ENCODE assay signal across 24 cellular contexts in the genomic region with DNA sequence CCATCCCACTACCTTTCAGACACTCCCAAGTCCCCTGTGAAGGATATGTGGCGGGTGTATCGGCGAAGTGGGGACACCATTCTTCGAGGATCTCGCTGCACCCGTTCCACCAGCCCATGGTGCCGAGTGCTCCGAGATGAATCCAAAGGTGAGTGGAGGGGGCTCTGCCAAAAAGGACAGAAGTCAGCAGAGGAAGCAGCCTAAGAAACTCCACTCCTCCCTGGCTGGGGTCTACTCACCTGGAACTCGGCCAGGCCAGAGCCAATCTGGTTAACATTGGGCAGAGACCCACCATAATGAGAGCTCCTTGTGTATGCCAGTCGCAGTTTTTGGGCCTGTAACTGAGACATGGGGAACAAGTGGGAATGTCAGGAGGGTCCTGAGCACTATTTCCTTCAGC. TPM values are rescaled to one million over a fixed set of nuclear protein-coding genes. Genes with fewer than 3 reads are reported as not detected.
A peak's percentile ranks its signal among the peaks of the same experiment; 100 is the strongest.
DNase-seq lines count a peak whose midpoint lies in the region; ATAC-seq and TF ChIP-seq lines count a peak whose summit lies in the region.
"Had no signal": no experiment of that assay in that cellular context is flagged by ENCODE, and none has a peak within 500 bp of the region (broad histone marks: within the 10 kb centered on the region; RNA-seq: fewer than 3 reads in every experiment).

No MANE protein-coding gene starts in this region.

- no TSS peak for BruUV-seq in PC-9 (replicated peaks; lab: Mats Ljungman, UMichigan)

- H3K4me3 ChIP-seq in hepatocyte, result no peak overlapping the region
- no peak overlapping the region for H3K4me3 ChIP-seq in trophoblast cell (ENCODE audit: low read depth, low read length)
- no peak overlapping the region for H3K4me3 ChIP-seq in PC-9
- H3K4me3 ChIP-seq: esophagus squamous epithelium, heart left ventricle had no signal

- H4K20me1 ChIP-seq in hepatocyte (ENCODE audit: insufficient read depth, poor library complexity, severe bottlenecking), result peaks cover 40% of the 10 kb centered on the region
- peaks cover 28% of the 10 kb centered on the region for H4K20me1 ChIP-seq in PC-9 (ENCODE audit: insufficient read depth)

- no peak overlapping the region for H3K4me3 Mint-ChIP-seq in activated naive CD4-positive, alpha-beta T cell treated with anti-CD3 and anti-CD28 coated beads for 36 hours
- peak overlapping the region; percentile 99 for H3K4me3 Mint-ChIP-seq in activated T-helper 17 cell treated with anti-CD3 and anti-CD28 coated beads, Interleukin-2, amount 50 U/mL, for 72 hours

- no peak overlapping the region for H3K18ac ChIP-seq in trophoblast cell (ENCODE audit: low read length)

- H3K14ac ChIP-seq in trophoblast cell (ENCODE audit: low read length), result no peak overlapping the region

- no peaks in the 10 kb centered on the region for H3K9me3 Mint-ChIP-seq in activated naive CD4-positive, alpha-beta T cell treated with anti-CD3 and anti-CD28 coated beads for 36 hours
- no peaks in the 10 kb centered on the region for H3K9me3 Mint-ChIP-seq in activated T-helper 17 cell treated with anti-CD3 and anti-CD28 coated beads, Interleukin-2, amount 50 U/mL, for 72 hours
- H3K9me3 Mint-ChIP-seq: CD8-positive, alpha-beta memory T cell; T-helper 2 cell treated with Interferon-gamma antibody and Interleukin-4, amounts not matched to agents 5 μg/mL and 100 μg/mL, for 36 hours had no signal

- H3K4me1 Mint-ChIP-seq in activated naive CD4-positive, alpha-beta T cell treated with anti-CD3 and anti-CD28 coated beads for 36 hours (ENCODE audit: low read depth), result peaks cover 37% of the 10 kb centered on the region
- H3K4me1 Mint-ChIP-seq in activated T-helper 17 cell treated with anti-CD3 and anti-CD28 coated beads, Interleukin-2, amount 50 U/mL, for 72 hours, result peaks cover 31% of the 10 kb centered on the region

- no peak overlapping the region for H4K91ac ChIP-seq in trophoblast cell (ENCODE audit: low read depth, low read length)

- no peak overlapping the region for H2BK120ac ChIP-seq in trophoblast cell (ENCODE audit: insufficient read depth, low read length, poor library complexity)

- intact Hi-C loops in activated naive CD4-positive, alpha-beta T cell treated with anti-CD3 and anti-CD28 coated beads for 36 hours (cut with micrococcal nuclease), result loop anchor here (5.0 kb wide), 2 partner anchors 228 to 317 kb away; a partner anchor contains a TSS
- intact Hi-C loops in PC-9 (cut with micrococcal nuclease; ENCODE audit: unreplicated experiment), result no loop called here

- CTCF ChIA-PET in activated naive CD4-positive, alpha-beta T cell treated with anti-CD3 and anti-CD28 coated beads for 36 hours (lab: Charles Lee), result interaction anchor here (0.7 to 1.1 kb wide), 2 partner anchors 23 to 30 kb away, joined by 3 to 4 read pairs; a partner anchor contains a TSS
- CTCF ChIA-PET in PC-9 (lab: Charles Lee), result no interaction called here

- H2BK12ac ChIP-seq in trophoblast cell (ENCODE audit: low read length), result no peak overlapping the region

- H3K9me2 ChIP-seq in hepatocyte (replicated peaks; ENCODE audit: insufficient read depth) (no peaks in the 10 kb centered on the region), PC-9 (ENCODE audit: insufficient read depth) (no peaks in the 10 kb centered on the region)

- no peak overlapping the region for H3K23ac ChIP-seq in trophoblast cell (ENCODE audit: low read length)

- H3K27me3 ChIP-seq in hepatocyte (no peaks in the 10 kb centered on the region), trophoblast cell (ENCODE audit: insufficient read depth, low read length) (no peaks in the 10 kb centered on the region), PC-9 (ENCODE audit: insufficient read depth, low read depth) (no peaks in the 10 kb centered on the region)
- H3K27me3 ChIP-seq: esophagus squamous epithelium, foreskin keratinocyte, heart left ventricle had no signal

- no peak for DNase-seq in activated naive CD4-positive, alpha-beta T cell treated with anti-CD3 and anti-CD28 coated beads for 36 hours
- no peak for DNase-seq in activated naive CD4-positive, alpha-beta T cell treated with Interleukin-2 at 50 U/mL for 16 hours
- DNase-seq in hepatocyte (ENCODE audit: low spot score), result no peak
- DNase-seq in trophoblast cell, result no peak
- no peak for DNase-seq in HuH-7.5 (ENCODE audit: low spot score)
- no peak for DNase-seq in PC-9
- no peak for DNase-seq in cerebellum (ENCODE audit: low spot score)
- DNase-seq: activated CD4-positive, alpha-beta T cell treated with anti-CD3 and anti-CD28 coated beads for 4 hours; esophagus squamous epithelium; foreskin keratinocyte; IMR-90; left ventricle myocardium superior; MV-4-11; NCI-H1436; NCI-H345; NCI-H748 treated with DMSO at 0.1 percent for 48 hours; SHP77 treated with DMSO at 0.1 percent for 48 hours; stimulated activated naive CD8-positive, alpha-beta T cell treated with anti-CD3 and anti-CD28 coated beads, Interleukin-15, Interleukin-2, amounts not matched to agents 100 U/mL and 50 U/mL, for 24 hours had no signal

- peaks cover 19% of the 10 kb centered on the region for H3K4me1 ChIP-seq in hepatocyte (ENCODE audit: insufficient read depth)
- peaks cover 6 to 9% of the 10 kb centered on the region in 2 experiments for H3K4me1 ChIP-seq in trophoblast cell (ENCODE audit: control insufficient read depth in 1 of 2, insufficient read depth in 2 of 2, low read length in 2 of 2)
- H3K4me1 ChIP-seq in PC-9 (replicated peaks; ENCODE audit: insufficient read depth), result peaks cover 13% of the 10 kb centered on the region
- H3K4me1 ChIP-seq: foreskin keratinocyte had no signal

- peak overlapping the region; percentile 4 for H3K4ac ChIP-seq in trophoblast cell (ENCODE audit: low read depth, low read length)

- H4K8ac ChIP-seq in trophoblast cell (ENCODE audit: low read depth, low read length), result no peak overlapping the region

- H3K27me3 Mint-ChIP-seq in activated naive CD4-positive, alpha-beta T cell treated with anti-CD3 and anti-CD28 coated beads for 36 hours (ENCODE audit: low read depth), result no peaks in the 10 kb centered on the region
- H3K27me3 Mint-ChIP-seq in activated T-helper 17 cell treated with anti-CD3 and anti-CD28 coated beads, Interleukin-2, amount 50 U/mL, for 72 hours, result no peaks in the 10 kb centered on the region
- H3K27me3 Mint-ChIP-seq: CD8-positive, alpha-beta memory T cell had no signal

- 97% methylated on average over 10 of the region's 10 CpGs for WGBS in hepatocyte (ENCODE audit: low lambda C conversion rate, missing lambda C conversion rate)
- WGBS in trophoblast cell (ENCODE audit: extremely low coverage, insufficient coverage, insufficient read length), result no CpG with 5 or more reads among the region's 10 CpGs

- H2AFZ ChIP-seq in hepatocyte (no peak overlapping the region), trophoblast cell (ENCODE audit: insufficient read depth, low read length, poor library complexity) (no peak overlapping the region), PC-9 (no peak overlapping the region)

- H2BK5ac ChIP-seq in trophoblast cell (ENCODE audit: low read depth, low read length, poor library complexity), result no peak overlapping the region

- H3K9me3 ChIP-seq in hepatocyte (ENCODE audit: low read depth), result no peaks in the 10 kb centered on the region
- no peaks in the 10 kb centered on the region for H3K9me3 ChIP-seq in trophoblast cell (ENCODE audit: insufficient read depth, low read depth, low read length)
- H3K9me3 ChIP-seq in PC-9 (ENCODE audit: insufficient read depth, low read depth), result no peaks in the 10 kb centered on the region
- H3K9me3 ChIP-seq: esophagus squamous epithelium, heart left ventricle had no signal

- peaks cover 26% of the 10 kb centered on the region for H3K36me3 Mint-ChIP-seq in activated naive CD4-positive, alpha-beta T cell treated with anti-CD3 and anti-CD28 coated beads for 36 hours (ENCODE audit: low read depth)
- H3K36me3 Mint-ChIP-seq in activated T-helper 17 cell treated with anti-CD3 and anti-CD28 coated beads, Interleukin-2, amount 50 U/mL, for 72 hours (ENCODE audit: low read depth), result peaks cover 92% of the 10 kb centered on the region

- H3K4me2 ChIP-seq in hepatocyte, result peak overlapping the region; percentile 12
- no peak overlapping the region for H3K4me2 ChIP-seq in trophoblast cell (ENCODE audit: low read length)
- no peak overlapping the region for H3K4me2 ChIP-seq in PC-9

- no peak overlapping the region for H3K9ac ChIP-seq in trophoblast cell (ENCODE audit: low read length)

- no peak for TF ChIP-seq CTCF in hepatocyte (IDR thresholded peaks at IDR 0.05; ENCODE audit: poor library complexity)
- TF ChIP-seq CTCF in PC-9 (conservative IDR thresholded peaks at IDR 0.05), result no peak

- H4K12ac ChIP-seq in trophoblast cell (ENCODE audit: low read depth, low read length), result no peak overlapping the region

- no peaks in the 10 kb centered on the region for H3K36me3 ChIP-seq in hepatocyte (replicated peaks; ENCODE audit: insufficient read depth, low read depth)
- H3K36me3 ChIP-seq in trophoblast cell (ENCODE audit: control insufficient read depth in 1 of 2, insufficient read depth in 2 of 2, low read length in 2 of 2), result peaks cover 39 to 44% of the 10 kb centered on the region in 2 experiments
- peaks cover 9% of the 10 kb centered on the region for H3K36me3 ChIP-seq in PC-9 (ENCODE audit: low read depth)

- H3K79me2 ChIP-seq in hepatocyte, result peaks cover 55% of the 10 kb centered on the region
- H3K79me2 ChIP-seq in trophoblast cell (ENCODE audit: control insufficient read depth, insufficient read depth, low read length, poor library complexity), result peaks cover 19% of the 10 kb centered on the region
- H3K79me2 ChIP-seq in PC-9 (ENCODE audit: low read depth), result peaks cover 45% of the 10 kb centered on the region

- H3K27ac Mint-ChIP-seq in activated naive CD4-positive, alpha-beta T cell treated with anti-CD3 and anti-CD28 coated beads for 36 hours, result peak overlapping the region; percentile 27
- no peak overlapping the region for H3K27ac Mint-ChIP-seq in activated T-helper 17 cell treated with anti-CD3 and anti-CD28 coated beads, Interleukin-2, amount 50 U/mL, for 72 hours

- H2AK5ac ChIP-seq in trophoblast cell (ENCODE audit: low read length), result no peak overlapping the region

- H3K27ac ChIP-seq in hepatocyte (peak overlapping the region; percentile 33), trophoblast cell (ENCODE audit: low read depth, low read length) (no peak overlapping the region), PC-9 (no peak overlapping the region)
- H3K27ac ChIP-seq: esophagus squamous epithelium, foreskin keratinocyte, heart left ventricle had no signal

- no peak for ATAC-seq in activated T-helper 17 cell treated with anti-CD3 and anti-CD28 coated beads, Interleukin-2, amount 50 U/mL, for 72 hours (replicated peaks)
- ATAC-seq: foreskin keratinocyte; HCT116; heart left ventricle; left ventricle myocardium superior; Panc1; stimulated activated naive CD8-positive, alpha-beta T cell treated with anti-CD3 and anti-CD28 coated beads, Interleukin-15, Interleukin-2, amounts not matched to agents 100 U/mL and 50 U/mL, for 24 hours had no signal

- peaks cover 12% of the 10 kb centered on the region; the same call in 1 of the 2 replicates for H3F3A ChIP-seq in PC-9 (ENCODE audit: insufficient read depth, low read depth)

- peaks cover 7% of the 10 kb centered on the region for H3K79me1 ChIP-seq in trophoblast cell (ENCODE audit: low read length)

- POLR2A ChIA-PET in PC-9 (lab: Charles Lee; ENCODE audit: unreplicated experiment), result interaction anchor here (0.6 kb wide), 1 partner anchor 63 kb away, joined by 3 read pairs; no protein-coding TSS in a partner anchor

RNA-seq across cellular contexts. Expression of a gene that starts 3.6 kb away (rescaled TPM):
- 10 to 100 TPM; 72.6 to 83.0 TPM for total RNA-seq in activated naive CD4-positive, alpha-beta T cell treated with anti-CD3 and anti-CD28 coated beads for 36 hours
- total RNA-seq in activated T-helper 17 cell treated with anti-CD3 and anti-CD28 coated beads, Interleukin-2, amount 50 U/mL, for 72 hours, result 100 to 1,000 TPM in 1 of 2 donors, 10 to 100 TPM in 1; 84.9 to 131 TPM
- total RNA-seq in hepatocyte (7.6 and 10.5 TPM in 2 replicates), PC-9 (2021) (44.5 and 63.6 TPM in 2 replicates), cerebellum (13.2 TPM)
- polyA plus RNA-seq in hepatocyte, result 27.1 and 28.0 TPM in 2 replicates
- polyA plus RNA-seq in trophoblast cell (2013), result 37.4 and 41.0 TPM in 2 replicates

RNA-seq across cellular contexts. Expression of a gene that starts 8.3 kb away (rescaled TPM):
- 100 to 1,000 TPM; 124 to 130 TPM for total RNA-seq in activated naive CD4-positive, alpha-beta T cell treated with anti-CD3 and anti-CD28 coated beads for 36 hours
- 100 to 1,000 TPM in 1 of 2 donors, 10 to 100 TPM in 1; 98.0 to 130 TPM for total RNA-seq in activated T-helper 17 cell treated with anti-CD3 and anti-CD28 coated beads, Interleukin-2, amount 50 U/mL, for 72 hours
- total RNA-seq in hepatocyte (8.8 and 15.4 TPM in 2 replicates), PC-9 (2021) (41.3 and 52.7 TPM in 2 replicates), cerebellum (31.1 TPM)
- 22.3 and 30.6 TPM in 2 replicates for polyA plus RNA-seq in hepatocyte
- 20.7 and 22.0 TPM in 2 replicates for polyA plus RNA-seq in trophoblast cell (2013)

RNA-seq across cellular contexts. Expression of a gene that starts 8.5 kb away (rescaled TPM):
- total RNA-seq in activated naive CD4-positive, alpha-beta T cell treated with anti-CD3 and anti-CD28 coated beads for 36 hours, result 10 to 100 TPM; 51.0 to 52.1 TPM
- total RNA-seq in activated T-helper 17 cell treated with anti-CD3 and anti-CD28 coated beads, Interleukin-2, amount 50 U/mL, for 72 hours, result 100 to 1,000 TPM; 109 to 117 TPM
- total RNA-seq in hepatocyte (141 and 158 TPM in 2 replicates), PC-9 (2021) (141 and 164 TPM in 2 replicates), cerebellum (22.0 TPM)
- polyA plus RNA-seq in hepatocyte, result 163 and 174 TPM in 2 replicates
- 118 and 119 TPM in 2 replicates for polyA plus RNA-seq in trophoblast cell (2013)

RNA-seq across cellular contexts. Expression of a gene that starts 12.9 kb away (rescaled TPM):
- total RNA-seq in activated naive CD4-positive, alpha-beta T cell treated with anti-CD3 and anti-CD28 coated beads for 36 hours, result 1 to 10 TPM; 5.6 to 7.4 TPM
- 1 to 10 TPM; 7.4 to 9.3 TPM for total RNA-seq in activated T-helper 17 cell treated with anti-CD3 and anti-CD28 coated beads, Interleukin-2, amount 50 U/mL, for 72 hours
- 10.9 and 15.1 TPM in 2 replicates for total RNA-seq in hepatocyte
- 8.6 and 16.6 TPM in 2 replicates for polyA plus RNA-seq in hepatocyte
- 7.7 and 8.0 TPM in 2 replicates for polyA plus RNA-seq in trophoblast cell (2013)
- total RNA-seq in PC-9 (2021), result 23.4 and 25.9 TPM in 2 replicates
- 13.8 TPM for total RNA-seq in cerebellum

RNA-seq across cellular contexts. Expression of a gene that starts 22.6 kb away (rescaled TPM):
- total RNA-seq in activated naive CD4-positive, alpha-beta T cell treated with anti-CD3 and anti-CD28 coated beads for 36 hours, result 100 to 1,000 TPM; 126 to 131 TPM
- total RNA-seq in activated T-helper 17 cell treated with anti-CD3 and anti-CD28 coated beads, Interleukin-2, amount 50 U/mL, for 72 hours, result 100 to 1,000 TPM in 1 of 2 donors, 10 to 100 TPM in 1; 89.7 to 167 TPM
- total RNA-seq in hepatocyte, result 213 and 240 TPM in 2 replicates
- 215 and 217 TPM in 2 replicates for polyA plus RNA-seq in hepatocyte
- polyA plus RNA-seq in trophoblast cell (2013), result 88.7 and 92.8 TPM in 2 replicates
- total RNA-seq in PC-9 (2021), result 106 and 108 TPM in 2 replicates
- total RNA-seq in cerebellum, result 29.2 TPM
